ENCODE assay signal across 10 cellular contexts in genomic region chr13:46168341-46168740, GRCh38. TPM values are rescaled to one million over a fixed set of nuclear protein-coding genes. Genes with fewer than 3 reads are reported as not detected.
DNase-seq lines count a peak whose midpoint lies in the region; ATAC-seq and TF ChIP-seq lines count a peak whose summit lies in the region.
"Had no signal": no experiment of that assay in that cellular context is flagged by ENCODE, and none has a peak within 500 bp of the region (broad histone marks: within the 10 kb centered on the region; RNA-seq: fewer than 3 reads in every experiment).

No MANE protein-coding gene starts in this region.

- peaks cover 0 to 99% of the 10 kb centered on the region in 2 donors for H3K4me1 ChIP-seq in left lung
- peaks cover 0 to 8% (median 3%) of the 10 kb centered on the region in 4 donors for H3K4me1 ChIP-seq in sigmoid colon

- no peak for TF ChIP-seq POLR2A in sigmoid colon (IDR thresholded peaks at IDR 0.05)

- H3K9me3 ChIP-seq in left lung = no peaks in the 10 kb centered on the region
- H3K9me3 ChIP-seq in sigmoid colon = no peaks in the 10 kb centered on the region

- WGBS in sigmoid colon, 2 donors = 23 to 27% methylated on average over 8 of the region's 8 CpGs

- POLR2A ChIA-PET in activated CD4-positive, alpha-beta T cell treated with anti-CD3 and anti-CD28 coated beads, Interleukin-2, amount 10 ng/mL, durations not matched to agents 7 days and 5 days (lab: Charles Lee) = interaction anchor here (1.1 to 1.6 kb wide), 2 partner anchors 11 to 14 kb away, joined by 3 to 4 read pairs; no protein-coding TSS in a partner anchor

- intact Hi-C loops in left lung (cut with DNase I) (no loop called here), sigmoid colon (cut with DNase I) (no loop called here)

- no peak for DNase-seq in activated CD4-positive, alpha-beta T cell treated with anti-CD3 and anti-CD28 coated beads, Interleukin-2, amount 10 ng/mL, durations not matched to agents 7 days and 5 days
- DNase-seq in left lung (peak; percentile 65 to 84), sigmoid colon (no peak), ureter (ENCODE audit: low spot score) (no peak), ACHN (no peak)

- H3K27ac ChIP-seq in left lung = peak overlapping the region in 1 of 2 donors; percentile 93
- no peak overlapping the region for H3K27ac ChIP-seq in sigmoid colon
- H3K27ac ChIP-seq: cardiac muscle cell had no signal

- no peak for TF ChIP-seq EP300 in sigmoid colon (IDR thresholded peaks at IDR 0.05)

- H3K27me3 Mint-ChIP-seq in activated CD4-positive, alpha-beta T cell treated with anti-CD3 and anti-CD28 coated beads, Interleukin-2, amount 10 ng/mL, durations not matched to agents 7 days and 5 days = no peaks in the 10 kb centered on the region

- in situ Hi-C loops in ACHN (cut with HindIII; ENCODE audit: low pct_ligation_motif_present, low pct_unique_long_range_greater_than_20kb, low sequenced_read_pairs) = no loop called here

- H3K4me3 ChIP-seq in GM08714 (ENCODE audit: low read length) = peak overlapping the region; percentile 62
- H3K4me3 ChIP-seq in left lung = peak overlapping the region in 1 of 2 donors; percentile 27
- H3K4me3 ChIP-seq in sigmoid colon = no peak overlapping the region
- H3K4me3 ChIP-seq: cardiac muscle cell had no signal

- CTCF ChIA-PET in activated CD4-positive, alpha-beta T cell treated with anti-CD3 and anti-CD28 coated beads, Interleukin-2, amount 10 ng/mL, durations not matched to agents 7 days and 5 days (lab: Charles Lee) = interaction anchor here (1.0 to 7.5 kb wide), 6 partner anchors 7 to 48 kb away, joined by 3 to 54 read pairs (median 6); no protein-coding TSS in a partner anchor

- TF ChIP-seq CTCF in left lung (IDR thresholded peaks at IDR 0.05) (no peak), sigmoid colon (IDR thresholded peaks at IDR 0.05) (no peak)

- H3K9me3 Mint-ChIP-seq in activated CD4-positive, alpha-beta T cell treated with anti-CD3 and anti-CD28 coated beads, Interleukin-2, amount 10 ng/mL, durations not matched to agents 7 days and 5 days = no peaks in the 10 kb centered on the region

- peaks cover 89% of the 10 kb centered on the region for H3K4me1 Mint-ChIP-seq in activated CD4-positive, alpha-beta T cell treated with anti-CD3 and anti-CD28 coated beads, Interleukin-2, amount 10 ng/mL, durations not matched to agents 7 days and 5 days

- peak overlapping the region; percentile 93 for H3K4me3 Mint-ChIP-seq in activated CD4-positive, alpha-beta T cell treated with anti-CD3 and anti-CD28 coated beads, Interleukin-2, amount 10 ng/mL, durations not matched to agents 7 days and 5 days

- H3K27me3 ChIP-seq in left lung = no peaks in the 10 kb centered on the region
- no peaks in the 10 kb centered on the region for H3K27me3 ChIP-seq in sigmoid colon
- H3K27me3 ChIP-seq: cardiac muscle cell had no signal

- ATAC-seq in HG03045 (IDR thresholded peaks at IDR 0.05; ENCODE audit: unreplicated experiment) = peak; percentile 35
- ATAC-seq in left lung = peak; percentile 74
- ATAC-seq in HG02938 (IDR thresholded peaks at IDR 0.05; ENCODE audit: unreplicated experiment) = no peak
- ATAC-seq: HCT116 had no signal

- peaks cover 0 to 7% of the 10 kb centered on the region in 2 donors for H3K36me3 ChIP-seq in left lung
- H3K36me3 ChIP-seq in sigmoid colon = no peaks in the 10 kb centered on the region
- H3K36me3 ChIP-seq: cardiac muscle cell had no signal

- H3K27ac Mint-ChIP-seq in activated CD4-positive, alpha-beta T cell treated with anti-CD3 and anti-CD28 coated beads, Interleukin-2, amount 10 ng/mL, durations not matched to agents 7 days and 5 days = peak overlapping the region; percentile 92

- H3K36me3 Mint-ChIP-seq in activated CD4-positive, alpha-beta T cell treated with anti-CD3 and anti-CD28 coated beads, Interleukin-2, amount 10 ng/mL, durations not matched to agents 7 days and 5 days (ENCODE audit: low read depth) = peaks cover 76% of the 10 kb centered on the region

RNA-seq across cellular contexts. Expression of gene LCP1, which starts 13.6 kb away (rescaled TPM):
- total RNA-seq in activated CD4-positive, alpha-beta T cell treated with anti-CD3 and anti-CD28 coated beads, Interleukin-2, amount 10 ng/mL, durations not matched to agents 7 days and 5 days = 1,000 to 10,000 TPM; 1,260 to 1,323 TPM
- 100 to 1,000 TPM; 119 to 401 TPM for total RNA-seq in left lung
- 10 to 100 TPM in 3 of 4 donors, 1 to 10 TPM in 1; 10.0 to 42.6 (median 29.8) TPM for total RNA-seq in sigmoid colon
- 100 to 1,000 TPM in 1 of 3 donors, 10 to 100 TPM in 2; 13.4 to 112 (median 15.6) TPM for polyA plus RNA-seq in sigmoid colon
- 44.8 TPM for total RNA-seq in ureter

RNA-seq across cellular contexts. Expression of gene LRRC63, which starts 43.4 kb away (rescaled TPM):
- total RNA-seq in activated CD4-positive, alpha-beta T cell treated with anti-CD3 and anti-CD28 coated beads, Interleukin-2, amount 10 ng/mL, durations not matched to agents 7 days and 5 days = 1 to 10 TPM; 1.0 to 1.5 TPM
- total RNA-seq in left lung (under 1 TPM; 0.35 to 0.65 TPM), sigmoid colon (not detected), ureter (0.83 TPM)
- not detected for polyA plus RNA-seq in sigmoid colon

Comparison
In these comparisons a context has a peak if more than half of its experiments do, and no peak if none do; other contexts are left out.
1. DNase-seq: peak in left lung (2 of 2); none in activated CD4-positive, alpha-beta T cell treated with anti-CD3 and anti-CD28 coated beads, Interleukin-2, amount 10 ng/mL, durations not matched to agents 7 days and 5 days (single experiment), sigmoid colon (single experiment), ureter (single experiment) and ACHN (single experiment).